9 cellular contexts compared by ENCODE assay signal in the genomic region with DNA sequence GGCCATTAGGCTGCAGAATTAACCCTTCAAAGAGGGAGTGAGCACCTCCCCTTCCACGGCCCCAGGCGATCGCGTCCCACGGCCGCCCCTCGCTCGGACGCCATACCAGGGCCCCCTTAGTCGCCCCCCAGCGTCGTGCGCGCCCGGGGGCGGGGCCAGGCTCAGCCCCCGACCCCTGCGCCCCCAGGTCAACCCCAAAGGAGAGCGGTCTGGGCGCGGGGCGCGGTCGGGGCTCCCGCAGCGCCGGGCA. TPM values are rescaled to one million over a fixed set of nuclear protein-coding genes. Genes with fewer than 3 reads are reported as not detected.
DNase-seq lines count a peak whose midpoint lies in the region; ATAC-seq and TF ChIP-seq lines count a peak whose summit lies in the region.
"Had no signal": no experiment of that assay in that cellular context is flagged by ENCODE, and none has a peak within 500 bp of the region (broad histone marks: within the 10 kb centered on the region; RNA-seq: fewer than 3 reads in every experiment).

No MANE protein-coding gene starts in this region.

- H3K27me3 ChIP-seq in HAP-1 (ENCODE audit: low read depth) (no peaks in the 10 kb centered on the region), right cardiac atrium (ENCODE audit: control insufficient read depth, insufficient read depth) (no peaks in the 10 kb centered on the region), skeletal muscle tissue (ENCODE audit: control insufficient read depth in 3 of 3, insufficient read depth in 3 of 3, low read length in 3 of 3) (no peaks in the 10 kb centered on the region)

- TF ChIP-seq CTCF in activated B cell treated with CpG ODN at 0.5 μM for 24 hours (IDR thresholded peaks at IDR 0.05): no peak

- H3K4me1 ChIP-seq in HAP-1: peaks cover 17% of the 10 kb centered on the region
- H3K4me1 ChIP-seq in right cardiac atrium (ENCODE audit: control insufficient read depth, insufficient read depth, low read length): peaks cover 18% of the 10 kb centered on the region
- peaks cover 63 to 69% (median 66%) of the 10 kb centered on the region in 3 donors for H3K4me1 ChIP-seq in skeletal muscle tissue (ENCODE audit: control insufficient read depth in 3 of 3, insufficient read depth in 3 of 3, low read length in 3 of 3)

- H3K27ac Mint-ChIP-seq in activated B cell treated with CpG ODN at 0.5 μM for 24 hours: peak overlapping the region; percentile 79

- intact Hi-C loops in activated B cell treated with CpG ODN at 0.5 μM for 24 hours (cut with micrococcal nuclease): loop anchor here (1.0 kb wide), 2 partner anchors 24 to 44 kb away; a partner anchor contains a TSS
- intact Hi-C loops in right cardiac atrium (cut with DNase I): loop anchor here in 2 of 4 donors (5.0 kb wide), 1 partner anchor 42 kb away; a partner anchor contains a TSS

- peaks cover 13% of the 10 kb centered on the region for H3K36me3 Mint-ChIP-seq in activated B cell treated with CpG ODN at 0.5 μM for 24 hours (ENCODE audit: low read depth)

- CTCF ChIA-PET in activated B cell treated with CpG ODN at 0.5 μM for 24 hours (lab: Charles Lee): interaction anchor here (0.8 to 1.7 kb wide), 3 partner anchors 42 to 82 kb away, joined by 3 to 7 read pairs (median 4); a partner anchor contains a TSS

- H3K4me3 ChIP-seq in HAP-1: peak overlapping the region; percentile 54
- H3K4me3 ChIP-seq in right cardiac atrium (ENCODE audit: low read length): peak overlapping the region; percentile 98
- H3K4me3 ChIP-seq in skeletal muscle tissue (ENCODE audit: low read length in 3 of 3): peak overlapping the region; percentile 85 to 97 (median 96)

- no peak for DNase-seq in HAP-1 (ENCODE audit: low spot score in 2 of 2)
- peak; percentile 29 for DNase-seq in activated B cell treated with CpG ODN at 0.5 μM for 24 hours
- no peak for DNase-seq in right cardiac atrium
- no peak for DNase-seq in HuH-7 (ENCODE audit: low spot score)
- DNase-seq in OCI-M2 (lab: John Stamatoyannopoulos, UW; ENCODE audit: unreplicated experiment): no peak

- peaks cover 69% of the 10 kb centered on the region for H3K4me1 Mint-ChIP-seq in activated B cell treated with CpG ODN at 0.5 μM for 24 hours

- POLR2A ChIA-PET in activated B cell treated with CpG ODN at 0.5 μM for 24 hours (lab: Charles Lee): interaction anchor here (0.5 to 5.6 kb wide), 21 partner anchors 8 to 236 kb away, joined by 3 to 45 read pairs (median 4); a partner anchor contains a TSS

- H3K36me3 ChIP-seq in HAP-1 (replicated peaks) (no peaks in the 10 kb centered on the region), skeletal muscle tissue (ENCODE audit: control insufficient read depth in 3 of 3, insufficient read depth in 3 of 3, low read length in 3 of 3) (no peaks in the 10 kb centered on the region)

- no peak for ATAC-seq in activated B cell treated with CpG ODN at 0.5 μM for 24 hours (ENCODE audit: low read depth)
- ATAC-seq in right cardiac atrium: no peak
- ATAC-seq in HG03095 (IDR thresholded peaks at IDR 0.05; ENCODE audit: unreplicated experiment): no peak
- no peak for ATAC-seq in GM21786 (IDR thresholded peaks at IDR 0.05; ENCODE audit: unreplicated experiment)

- peak overlapping the region; percentile 86 for H3K27ac ChIP-seq in right cardiac atrium (ENCODE audit: low read length)
- H3K27ac ChIP-seq in skeletal muscle tissue (ENCODE audit: low read depth, low read length): peak overlapping the region; percentile 99

- H3K9me3 Mint-ChIP-seq in activated B cell treated with CpG ODN at 0.5 μM for 24 hours: no peaks in the 10 kb centered on the region

- in situ Hi-C loops in HAP-1 (cut with MboI; ENCODE audit: low sequenced_read_pairs): no loop called here

- H3K9ac ChIP-seq in skeletal muscle tissue (ENCODE audit: low read depth in 1 of 3, low read length in 3 of 3): peak overlapping the region; percentile 85 to 97 (median 92)

- WGBS in right cardiac atrium: under 1% methylated on average over 27 of the region's 27 CpGs

- H3K4me3 Mint-ChIP-seq in activated B cell treated with CpG ODN at 0.5 μM for 24 hours: peak overlapping the region; percentile 88

- no peaks in the 10 kb centered on the region for H3K27me3 Mint-ChIP-seq in activated B cell treated with CpG ODN at 0.5 μM for 24 hours

- H3K9me3 ChIP-seq in HAP-1 (no peaks in the 10 kb centered on the region), right cardiac atrium (ENCODE audit: control insufficient read depth, low read length) (no peaks in the 10 kb centered on the region), skeletal muscle tissue (ENCODE audit: control insufficient read depth in 3 of 3, low read length in 3 of 3) (no peaks in the 10 kb centered on the region)

RNA-seq across cellular contexts. Expression of a gene that starts 0.4 kb away (rescaled TPM):
- total RNA-seq in activated B cell treated with CpG ODN at 0.5 μM for 24 hours (28.8 and 30.5 TPM in 2 replicates), right cardiac atrium (10 to 100 TPM; 73.6 to 86.2 (median 82.2) TPM), skeletal muscle tissue (10.4 TPM)
- polyA plus RNA-seq in right cardiac atrium: 41.7 TPM

RNA-seq across cellular contexts. Expression of a gene that starts 2.2 kb away (rescaled TPM):
- total RNA-seq in activated B cell treated with CpG ODN at 0.5 μM for 24 hours: not detected in 2 replicates
- total RNA-seq in right cardiac atrium: not detected
- not detected for polyA plus RNA-seq in right cardiac atrium
- not detected for total RNA-seq in skeletal muscle tissue
- total RNA-seq: subcutaneous adipose tissue had no signal

RNA-seq across cellular contexts. Expression of a gene that starts 5.1 kb away (rescaled TPM):
- total RNA-seq in activated B cell treated with CpG ODN at 0.5 μM for 24 hours: 148 and 162 TPM in 2 replicates
- total RNA-seq in right cardiac atrium: 10 to 100 TPM; 41.9 to 51.4 (median 47.4) TPM
- 22.3 TPM for polyA plus RNA-seq in right cardiac atrium
- total RNA-seq in skeletal muscle tissue: 91.3 TPM

RNA-seq across cellular contexts. Expression of a gene that starts 34.2 kb away (rescaled TPM):
- total RNA-seq in activated B cell treated with CpG ODN at 0.5 μM for 24 hours: 5.9 and 6.0 TPM in 2 replicates
- total RNA-seq in right cardiac atrium: 10 to 100 TPM; 11.4 to 15.6 (median 13.1) TPM
- 16.1 TPM for polyA plus RNA-seq in right cardiac atrium
- total RNA-seq in skeletal muscle tissue: 31.3 TPM

RNA-seq across cellular contexts. Expression of a gene that starts 39.8 kb away (rescaled TPM):
- 1.3 and 2.8 TPM in 2 replicates for total RNA-seq in activated B cell treated with CpG ODN at 0.5 μM for 24 hours
- 10 to 100 TPM; 13.9 to 34.8 (median 23.9) TPM for total RNA-seq in right cardiac atrium
- 31.7 TPM for polyA plus RNA-seq in right cardiac atrium
- total RNA-seq in skeletal muscle tissue: 1.0 TPM
